In genomic region chr14:80776657-80777056, GRCh38 we compare ENCODE assay signal across 22 cellular contexts.
"Had no signal": no experiment of that assay in that cellular context is flagged by ENCODE, and none has a peak within 500 bp of the region (broad histone marks: within the 10 kb centered on the region; RNA-seq: fewer than 3 reads in every experiment).

No MANE protein-coding gene starts in this region.

- H3K9me3 Mint-ChIP-seq: activated naive CD4-positive, alpha-beta T cell treated with anti-CD3 and anti-CD28 coated beads for 36 hours; activated naive CD8-positive, alpha-beta T cell treated with anti-CD3 and anti-CD28 coated beads for 36 hours; effector memory CD8-positive, alpha-beta T cell; naive thymus-derived CD4-positive, alpha-beta T cell had no signal

- H3K4me3 Mint-ChIP-seq: activated naive CD4-positive, alpha-beta T cell treated with anti-CD3 and anti-CD28 coated beads for 36 hours; activated naive CD8-positive, alpha-beta T cell treated with anti-CD3 and anti-CD28 coated beads for 36 hours; brain; effector memory CD8-positive, alpha-beta T cell; naive thymus-derived CD4-positive, alpha-beta T cell had no signal

- ATAC-seq: activated CD4-positive, CD25-positive, alpha-beta regulatory T cell treated with anti-CD3 and anti-CD28 coated beads, Interleukin-2, amount 50 U/mL, for 24 hours; effector memory CD8-positive, alpha-beta T cell; left cardiac atrium; naive thymus-derived CD4-positive, alpha-beta T cell; upper lobe of right lung had no signal

- H3K27ac Mint-ChIP-seq: activated naive CD4-positive, alpha-beta T cell treated with anti-CD3 and anti-CD28 coated beads for 36 hours; activated naive CD8-positive, alpha-beta T cell treated with anti-CD3 and anti-CD28 coated beads for 36 hours; brain; effector memory CD8-positive, alpha-beta T cell; naive thymus-derived CD4-positive, alpha-beta T cell had no signal

- H3K27me3 Mint-ChIP-seq: activated naive CD8-positive, alpha-beta T cell treated with anti-CD3 and anti-CD28 coated beads for 36 hours; effector memory CD8-positive, alpha-beta T cell; naive thymus-derived CD4-positive, alpha-beta T cell had no signal

- DNase-seq: activated CD4-positive, alpha-beta T cell treated with anti-CD3 and anti-CD28 coated beads for 48 hours; activated CD4-positive, alpha-beta T cell treated with anti-CD3 and anti-CD28 coated beads, Interleukin-2, amount 50 U/mL, for 48 hours; activated CD8-positive, alpha-beta memory T cell treated with anti-CD3 and anti-CD28 coated beads for 24 hours; activated effector memory CD4-positive, alpha-beta T cell treated with anti-CD3 and anti-CD28 coated beads, Interleukin-2, amount 50 U/mL, for 16 hours; activated naive CD4-positive, alpha-beta T cell treated with anti-CD3 and anti-CD28 coated beads for 36 hours; activated naive CD8-positive, alpha-beta T cell treated with anti-CD3 and anti-CD28 coated beads for 36 hours; adrenal gland; cerebellar nuclear complex; colonic mucosa; effector memory CD8-positive, alpha-beta T cell; erythroblast; head of caudate nucleus; hippocampal formation; left cardiac atrium; midbrain; naive thymus-derived CD4-positive, alpha-beta T cell; stimulated activated CD4-positive, alpha-beta T cell treated with anti-CD3 and anti-CD28 coated beads, Interleukin-15, amount 100 ng/mL, for 24 hours; stimulated activated naive CD4-positive, alpha-beta T cell; tibial artery; upper lobe of right lung had no signal

- H3K4me1 Mint-ChIP-seq: activated naive CD8-positive, alpha-beta T cell treated with anti-CD3 and anti-CD28 coated beads for 36 hours; brain had no signal
